10 cellular contexts compared by ENCODE assay signal in genomic region chr11:71120346-71120963, GRCh38.
DNase-seq lines count a peak whose midpoint lies in the region; ATAC-seq and TF ChIP-seq lines count a peak whose summit lies in the region.
"Had no signal": no experiment of that assay in that cellular context is flagged by ENCODE, and none has a peak within 500 bp of the region (broad histone marks: within the 10 kb centered on the region; RNA-seq: fewer than 3 reads in every experiment).

No MANE protein-coding gene starts in this region.

- TF ChIP-seq CTCF in WI38 (IDR thresholded peaks at IDR 0.05; ENCODE audit: low read depth, low read length) (0 out of 2 replicates have a peak, but pooled peaks have one; percentile 28), lower lobe of right lung (IDR thresholded peaks at IDR 0.05) (no peak), tibial nerve (IDR thresholded peaks at IDR 0.05) (no peak), GM20000 (IDR thresholded peaks at IDR 0.05; ENCODE audit: extremely low read depth, missing control alignments) (no peak)

- H3K9me3 ChIP-seq in Karpas-422 (ENCODE audit: low read length) (no peaks in the 10 kb centered on the region), lower lobe of right lung (no peaks in the 10 kb centered on the region), tibial nerve (peaks cover 0 to 4% (median 0%) of the 10 kb centered on the region in 4 donors)
- H3K9me3 ChIP-seq: tibial artery had no signal

- H3K27ac Mint-ChIP-seq in stimulated activated naive CD8-positive, alpha-beta T cell treated with anti-CD3 and anti-CD28 coated beads, Interleukin-15, amount 100 ng/mL, for 72 hours: no peak overlapping the region

- H3K27ac ChIP-seq in Karpas-422 (ENCODE audit: low read length) (no peak overlapping the region), lower lobe of right lung (no peak overlapping the region), tibial nerve (no peak overlapping the region)
- H3K27ac ChIP-seq: HL-60, tibial artery had no signal

- H3K36me3 ChIP-seq in Karpas-422 (ENCODE audit: insufficient read depth, low read length): no peaks in the 10 kb centered on the region
- H3K36me3 ChIP-seq in lower lobe of right lung: no peaks in the 10 kb centered on the region
- H3K36me3 ChIP-seq in tibial nerve: no peaks in the 10 kb centered on the region
- H3K36me3 ChIP-seq: tibial artery had no signal

- no peak overlapping the region for H3K4me3 Mint-ChIP-seq in stimulated activated naive CD8-positive, alpha-beta T cell treated with anti-CD3 and anti-CD28 coated beads, Interleukin-15, amount 100 ng/mL, for 72 hours

- DNase-seq in DMS53 (lab: John Stamatoyannopoulos, UW): peak; percentile 89
- DNase-seq in Karpas-422: peak; percentile 65
- DNase-seq in lower lobe of right lung: peak; percentile 56
- no peak for DNase-seq in tibial nerve (ENCODE audit: low spot score in 2 of 2)
- no peak for DNase-seq in GM20000 (ENCODE audit: low spot score)
- DNase-seq in stimulated activated naive CD8-positive, alpha-beta T cell treated with anti-CD3 and anti-CD28 coated beads, Interleukin-15, amount 100 ng/mL, for 72 hours: no peak
- DNase-seq: tibial artery had no signal

- H4K20me1 ChIP-seq in Karpas-422 (ENCODE audit: insufficient read depth, low read depth, low read length): no peaks in the 10 kb centered on the region

- no peaks in the 10 kb centered on the region for H3K27me3 ChIP-seq in Karpas-422 (ENCODE audit: low read length)
- no peaks in the 10 kb centered on the region for H3K27me3 ChIP-seq in lower lobe of right lung (ENCODE audit: low read depth)
- no peaks in the 10 kb centered on the region for H3K27me3 ChIP-seq in tibial nerve

- peaks cover 6 to 7% of the 10 kb centered on the region in 2 donors for H3K9me3 Mint-ChIP-seq in stimulated activated naive CD8-positive, alpha-beta T cell treated with anti-CD3 and anti-CD28 coated beads, Interleukin-15, amount 100 ng/mL, for 72 hours

- H3K4me1 ChIP-seq in Karpas-422 (ENCODE audit: low read length) (no peaks in the 10 kb centered on the region), lower lobe of right lung (no peaks in the 10 kb centered on the region), tibial nerve (peaks cover 0 to 10% (median 0%) of the 10 kb centered on the region in 4 donors)
- H3K4me1 ChIP-seq: tibial artery had no signal

- TF ChIP-seq EP300 in tibial nerve (IDR thresholded peaks at IDR 0.05): no peak

- no peak overlapping the region for H3K4me2 ChIP-seq in Karpas-422 (ENCODE audit: low read depth, low read length, poor library complexity, severe bottlenecking)

- H2AFZ ChIP-seq in Karpas-422 (ENCODE audit: low read length): no peak overlapping the region

- ATAC-seq in lower lobe of right lung (peak; percentile 73 to 80), GM18517 (IDR thresholded peaks at IDR 0.05; ENCODE audit: unreplicated experiment) (no peak)
- ATAC-seq in stimulated activated naive CD8-positive, alpha-beta T cell treated with anti-CD3 and anti-CD28 coated beads, Interleukin-15, amount 100 ng/mL, for 72 hours: no peak

- H3K4me3 ChIP-seq in Karpas-422 (ENCODE audit: low read length) (no peak overlapping the region), WI38 (ENCODE audit: low read depth, low read length) (no peak overlapping the region), lower lobe of right lung (no peak overlapping the region), tibial nerve (no peak overlapping the region)
- H3K4me3 ChIP-seq: tibial artery had no signal

- no peaks in the 10 kb centered on the region for H3K79me2 ChIP-seq in Karpas-422 (ENCODE audit: low read length)

- H3K27me3 Mint-ChIP-seq in stimulated activated naive CD8-positive, alpha-beta T cell treated with anti-CD3 and anti-CD28 coated beads, Interleukin-15, amount 100 ng/mL, for 72 hours: peaks cover 29% of the 10 kb centered on the region

- no peak for TF ChIP-seq POLR2A in tibial nerve (IDR thresholded peaks at IDR 0.05)

- no peaks in the 10 kb centered on the region for H3K4me1 Mint-ChIP-seq in stimulated activated naive CD8-positive, alpha-beta T cell treated with anti-CD3 and anti-CD28 coated beads, Interleukin-15, amount 100 ng/mL, for 72 hours

- H3K9me2 ChIP-seq in Karpas-422 (replicated peaks; ENCODE audit: insufficient read depth, low read length): no peaks in the 10 kb centered on the region

- intact Hi-C loops in lower lobe of right lung (cut with DNase I): no loop called here

- H3K9ac ChIP-seq in Karpas-422 (ENCODE audit: low read length): no peak overlapping the region

- WGBS in tibial nerve, 2 donors: 14 to 20% methylated on average over 8 of the region's 8 CpGs

Comparison
In these comparisons a context has a peak if more than half of its experiments do, and no peak if none do; other contexts are left out.
1. DNase-seq: peak in DMS53 (single experiment), Karpas-422 (single experiment) and lower lobe of right lung (single experiment); none in tibial nerve (0 of 2), GM20000 (single experiment) and stimulated activated naive CD8-positive, alpha-beta T cell treated with anti-CD3 and anti-CD28 coated beads, Interleukin-15, amount 100 ng/mL, for 72 hours (0 of 2).
2. ATAC-seq: peak in lower lobe of right lung (2 of 2); none in GM18517 (single experiment) and stimulated activated naive CD8-positive, alpha-beta T cell treated with anti-CD3 and anti-CD28 coated beads, Interleukin-15, amount 100 ng/mL, for 72 hours (single experiment).